Comparison of ENCODE assay signal across 29 cellular contexts in genomic region chr2:20726913-20727312, GRCh38. TPM values are rescaled to one million over a fixed set of nuclear protein-coding genes. Genes with fewer than 3 reads are reported as not detected.
"Had no signal": no experiment of that assay in that cellular context is flagged by ENCODE, and none has a peak within 500 bp of the region (broad histone marks: within the 10 kb centered on the region; RNA-seq: fewer than 3 reads in every experiment).

No MANE protein-coding gene starts in this region.

- H3K4me1 ChIP-seq: colonic mucosa, esophagus muscularis mucosa, foreskin keratinocyte, gastrocnemius medialis, gastroesophageal sphincter had no signal

- DNase-seq: colonic mucosa; cortex of kidney; dermis blood vessel endothelial cell; dorsolateral prefrontal cortex; effector CD4-positive, alpha-beta T cell; effector CD8-positive, alpha-beta T cell; effector memory CD4-positive, alpha-beta T cell; effector memory CD8-positive, alpha-beta T cell; endodermal cell; erythroblast; esophagus squamous epithelium; foreskin fibroblast; foreskin keratinocyte; foreskin melanocyte; gastrocnemius medialis; glutamatergic neuron; head of caudate nucleus; heart left ventricle had no signal

- H3K27me3 ChIP-seq: colonic mucosa, dorsolateral prefrontal cortex, esophagus muscularis mucosa, esophagus squamous epithelium, foreskin keratinocyte, gastrocnemius medialis, gastroesophageal sphincter, heart left ventricle had no signal

- H3K36me3 ChIP-seq: colonic mucosa, esophagus muscularis mucosa, gastrocnemius medialis, heart left ventricle had no signal

- H3K27ac ChIP-seq: colonic mucosa, dorsolateral prefrontal cortex, epithelial cell of prostate, esophagus muscularis mucosa, esophagus squamous epithelium, foreskin keratinocyte, gastrocnemius medialis, gastroesophageal sphincter had no signal

- H3K9me3 ChIP-seq: colonic mucosa, esophagus muscularis mucosa, esophagus squamous epithelium, gastrocnemius medialis, gastroesophageal sphincter, heart left ventricle had no signal

- ATAC-seq: effector memory CD8-positive, alpha-beta T cell; esophagus mucosa; foreskin keratinocyte; gastrocnemius medialis; gastroesophageal sphincter; heart left ventricle had no signal

- FAIRE-seq: colon, endometrium, endothelial cell of umbilical vein, frontal cortex had no signal

- H3K4me3 ChIP-seq: colonic mucosa, coronary artery, dorsolateral prefrontal cortex, esophagus muscularis mucosa, esophagus squamous epithelium, gastrocnemius medialis, gastroesophageal sphincter, heart left ventricle had no signal

RNA-seq across cellular contexts. Expression of gene GDF7, which starts 60.0 kb away (rescaled TPM):
- total RNA-seq: epithelial cell of proximal tubule, foreskin keratinocyte had no signal
- polyA plus RNA-seq: fibroblast of lung, foreskin keratinocyte had no signal
